In genomic region chr10:79148452-79149344, GRCh38 we compare ENCODE assay signal across 7 cellular contexts.
A peak's percentile ranks its signal among the peaks of the same experiment; 100 is the strongest.
DNase-seq lines count a peak whose midpoint lies in the region; ATAC-seq, FAIRE-seq and TF ChIP-seq lines count a peak whose summit lies in the region.

No MANE protein-coding gene starts in this region.

- no peak for TF ChIP-seq CTCF in breast epithelium (IDR thresholded peaks at IDR 0.05)
- no peak for TF ChIP-seq CTCF in left lung (IDR thresholded peaks at IDR 0.05)

- H3K27me3 ChIP-seq in breast epithelium (no peaks in the 10 kb centered on the region), left lung (no peaks in the 10 kb centered on the region)

- FAIRE-seq in urothelium cell line (lab: Jason Lieb, UNC) = no peak

- H3K27ac ChIP-seq in breast epithelium (peak overlapping the region; percentile 92 to 98), left lung (peak overlapping the region; percentile 87 to 88)

- H3K4me3 ChIP-seq in breast epithelium (peak overlapping the region in 1 of 3 donors; percentile 34), left lung (no peak overlapping the region)

- H3K4me1 ChIP-seq in breast epithelium (peaks cover 46 to 60% of the 10 kb centered on the region in 2 donors), left lung (peaks cover 68 to 97% of the 10 kb centered on the region in 2 donors)

- ATAC-seq in left lung = peak; percentile 9

- TF ChIP-seq POLR2A in breast epithelium (IDR thresholded peaks at IDR 0.05) = no peak

- H3K9me3 ChIP-seq in breast epithelium (no peaks in the 10 kb centered on the region), left lung (no peaks in the 10 kb centered on the region)

- H3K36me3 ChIP-seq in breast epithelium (no peaks in the 10 kb centered on the region), left lung (no peaks in the 10 kb centered on the region)

- intact Hi-C loops in breast epithelium (cut with DNase I; ENCODE audit: low total_unique reads) (no loop called here), left lung (cut with DNase I) (loop anchor here in 1 of 2 donors (10.0 kb wide), 1 partner anchor 74 kb away; no protein-coding TSS in a partner anchor)

- DNase-seq in M059J (ENCODE audit: low read depth) (peak; percentile 88), breast epithelium (ENCODE audit: low spot score in 2 of 2) (no peak), left lung (peak in 1 of 2 donors; percentile 79), superior temporal gyrus (ENCODE audit: extremely low spot score) (peak; percentile 86), NCI-H2171 (lab: John Stamatoyannopoulos, UW) (no peak), urothelium cell line (ENCODE audit: low spot score) (no peak)
- no peak for DNase-seq in activated naive CD4-positive, alpha-beta T cell treated with Interleukin-2 at 50 U/mL for 16 hours

Comparison
In these comparisons a context has a peak if more than half of its experiments do, and no peak if none do; other contexts are left out.
1. DNase-seq: peak in M059J (single experiment) and superior temporal gyrus (single experiment); none in breast epithelium (0 of 2), NCI-H2171 (single experiment), urothelium cell line (single experiment) and activated naive CD4-positive, alpha-beta T cell treated with Interleukin-2 at 50 U/mL for 16 hours (single experiment).